Comparison of ENCODE assay signal across 16 cellular contexts in the genomic region with DNA sequence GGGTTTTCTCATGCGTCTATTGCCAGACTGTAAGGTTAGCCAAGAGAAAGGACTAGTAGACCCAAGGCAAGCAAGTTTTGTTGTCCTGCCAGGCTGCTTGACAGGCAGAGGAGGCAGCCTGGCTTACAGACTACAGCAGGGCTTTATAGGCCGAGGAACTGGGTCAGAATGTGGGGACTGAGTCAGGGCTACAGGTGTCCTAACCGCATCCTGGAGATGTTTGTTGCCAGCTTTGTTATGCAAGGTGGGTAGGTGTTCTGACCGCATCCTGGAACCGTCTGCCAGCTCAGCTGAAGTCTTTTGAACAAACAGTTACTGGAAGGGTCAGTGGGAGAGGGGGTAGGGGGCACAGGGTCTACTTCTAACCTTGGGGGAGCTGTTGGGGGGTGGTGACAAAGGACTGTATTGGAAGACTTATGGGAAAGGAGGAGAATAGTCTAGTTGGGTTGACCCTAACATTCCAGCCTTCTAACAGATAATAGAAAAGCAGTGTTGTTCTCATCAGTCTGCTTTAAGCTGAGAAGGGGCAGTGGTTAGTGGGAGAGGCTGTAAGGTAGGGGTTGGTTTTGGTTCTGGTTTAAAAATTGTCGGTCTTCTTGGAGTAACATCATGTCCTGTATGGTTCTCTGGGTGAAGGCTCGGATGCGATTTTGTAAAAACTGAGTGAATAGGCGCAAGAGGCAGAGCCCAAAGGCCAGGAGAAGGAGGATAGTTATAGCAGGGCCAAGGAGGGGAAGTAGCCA.
DNase-seq lines count a peak whose midpoint lies in the region; ATAC-seq and TF ChIP-seq lines count a peak whose summit lies in the region.
"Had no signal": no experiment of that assay in that cellular context is flagged by ENCODE, and none has a peak within 500 bp of the region (broad histone marks: within the 10 kb centered on the region; RNA-seq: fewer than 3 reads in every experiment).

No MANE protein-coding gene starts in this region.

- no peaks in the 10 kb centered on the region for H3K27me3 Mint-ChIP-seq in CD8-positive, alpha-beta T cell (ENCODE audit: low read depth)
- H3K27me3 Mint-ChIP-seq in GM23338 (ENCODE audit: insufficient read depth, low read depth, poor library complexity): peaks cover 6% of the 10 kb centered on the region
- no peaks in the 10 kb centered on the region for H3K27me3 Mint-ChIP-seq in activated CD8-positive, alpha-beta T cell treated with anti-CD3 and anti-CD28 coated beads for 36 hours
- H3K27me3 Mint-ChIP-seq: naive thymus-derived CD4-positive, alpha-beta T cell had no signal

- intact Hi-C loops in CD8-positive, alpha-beta T cell (cut with DNase I, micrococcal nuclease): no loop called here
- intact Hi-C loops in activated CD8-positive, alpha-beta T cell treated with anti-CD3 and anti-CD28 coated beads for 36 hours (cut with micrococcal nuclease): no loop called here

- peak overlapping the region; percentile 36 for H3K4me3 Mint-ChIP-seq in CD8-positive, alpha-beta T cell
- no peak overlapping the region for H3K4me3 Mint-ChIP-seq in GM23338
- H3K4me3 Mint-ChIP-seq in activated CD8-positive, alpha-beta T cell treated with anti-CD3 and anti-CD28 coated beads for 36 hours: peak overlapping the region; percentile 19
- H3K4me3 Mint-ChIP-seq: CD14-positive monocyte; naive thymus-derived CD4-positive, alpha-beta T cell had no signal

- H3K4me2 ChIP-seq in GM23338: no peak overlapping the region

- POLR2A ChIA-PET in CD8-positive, alpha-beta T cell (lab: Charles Lee): interaction anchor here (0.8 kb wide), 1 partner anchor 8 kb away, joined by 3 read pairs; no protein-coding TSS in a partner anchor
- POLR2A ChIA-PET in activated CD8-positive, alpha-beta T cell treated with anti-CD3 and anti-CD28 coated beads for 36 hours (lab: Charles Lee): no interaction called here

- TF ChIP-seq CTCF in CD8-positive, alpha-beta T cell (IDR thresholded peaks at IDR 0.05): no peak
- TF ChIP-seq CTCF in GM23338 (conservative IDR thresholded peaks at IDR 0.05; ENCODE audit: low read depth in 2 of 2): no peak
- no peak for TF ChIP-seq CTCF in activated CD8-positive, alpha-beta T cell treated with anti-CD3 and anti-CD28 coated beads for 36 hours (IDR thresholded peaks at IDR 0.05)

- no peaks in the 10 kb centered on the region for H3K27me3 ChIP-seq in CD8-positive, alpha-beta T cell (ENCODE audit: insufficient read depth, low read length)
- H3K27me3 ChIP-seq in GM23338 (ENCODE audit: insufficient read depth): no peaks in the 10 kb centered on the region
- H3K27me3 ChIP-seq: right lobe of liver, SJSA1 had no signal

- no peaks in the 10 kb centered on the region for H3K36me3 Mint-ChIP-seq in CD8-positive, alpha-beta T cell
- H3K36me3 Mint-ChIP-seq in GM23338 (ENCODE audit: low read depth): no peaks in the 10 kb centered on the region; the same call in 2 of the 3 replicates
- H3K36me3 Mint-ChIP-seq in activated CD8-positive, alpha-beta T cell treated with anti-CD3 and anti-CD28 coated beads for 36 hours (ENCODE audit: low read depth): no peaks in the 10 kb centered on the region
- H3K36me3 Mint-ChIP-seq: CD14-positive monocyte; naive thymus-derived CD4-positive, alpha-beta T cell had no signal

- no peaks in the 10 kb centered on the region for H4K20me1 ChIP-seq in GM23338 (replicated peaks; ENCODE audit: insufficient read depth)

- CTCF ChIA-PET in CD8-positive, alpha-beta T cell (lab: Charles Lee): no interaction called here
- CTCF ChIA-PET in activated CD8-positive, alpha-beta T cell treated with anti-CD3 and anti-CD28 coated beads for 36 hours (lab: Charles Lee): no interaction called here

- H3K79me2 ChIP-seq in GM23338 (replicated peaks; ENCODE audit: insufficient read depth): no peaks in the 10 kb centered on the region

- H3K27ac ChIP-seq in CD8-positive, alpha-beta T cell (ENCODE audit: low read depth, low read length): no peak overlapping the region
- H3K27ac ChIP-seq in GM23338 (ENCODE audit: low read depth): no peak overlapping the region
- H3K27ac ChIP-seq: left ventricle myocardium inferior, right lobe of liver, SJSA1 had no signal

- no peak overlapping the region for H3K4me3 ChIP-seq in CD8-positive, alpha-beta T cell (ENCODE audit: low read depth, low read length)
- H3K4me3 ChIP-seq in GM23338: no peak overlapping the region
- H3K4me3 ChIP-seq: left ventricle myocardium inferior, right lobe of liver, SJSA1 had no signal

- H3K9me2 ChIP-seq in GM23338 (ENCODE audit: insufficient read depth): peaks cover 12% of the 10 kb centered on the region; the same call in 1 of the 2 replicates

- H3K4me1 ChIP-seq in CD8-positive, alpha-beta T cell (ENCODE audit: insufficient read depth, low read length): no peaks in the 10 kb centered on the region
- H3K4me1 ChIP-seq in GM23338 (ENCODE audit: insufficient read depth): peaks cover 8% of the 10 kb centered on the region; the same call in 1 of the 2 replicates
- H3K4me1 ChIP-seq: left ventricle myocardium inferior, right lobe of liver, SJSA1 had no signal

- peak; percentile 70 for ATAC-seq in CD8-positive, alpha-beta T cell
- ATAC-seq in GM23338: peak; percentile 90
- ATAC-seq in activated CD8-positive, alpha-beta T cell treated with anti-CD3 and anti-CD28 coated beads for 36 hours: peak; percentile 77
- ATAC-seq: HCT116; naive thymus-derived CD4-positive, alpha-beta T cell had no signal

- H3K9me3 Mint-ChIP-seq in CD8-positive, alpha-beta T cell: peaks cover 18% of the 10 kb centered on the region
- H3K9me3 Mint-ChIP-seq in GM23338: no peaks in the 10 kb centered on the region; the same call in none of the 3 replicates
- H3K9me3 Mint-ChIP-seq in activated CD8-positive, alpha-beta T cell treated with anti-CD3 and anti-CD28 coated beads for 36 hours: peaks cover 10% of the 10 kb centered on the region

- H3K4me1 Mint-ChIP-seq in CD8-positive, alpha-beta T cell (ENCODE audit: low read depth): no peaks in the 10 kb centered on the region
- peaks cover 10% of the 10 kb centered on the region for H3K4me1 Mint-ChIP-seq in GM23338
- H3K4me1 Mint-ChIP-seq in activated CD8-positive, alpha-beta T cell treated with anti-CD3 and anti-CD28 coated beads for 36 hours (ENCODE audit: low read depth): no peaks in the 10 kb centered on the region
- H3K4me1 Mint-ChIP-seq: CD14-positive monocyte had no signal

- H3K36me3 ChIP-seq in CD8-positive, alpha-beta T cell (ENCODE audit: insufficient read depth, low read length): no peaks in the 10 kb centered on the region
- no peaks in the 10 kb centered on the region for H3K36me3 ChIP-seq in GM23338 (ENCODE audit: insufficient read depth)
- H3K36me3 ChIP-seq: left ventricle myocardium inferior, right lobe of liver, SJSA1 had no signal

- peak in 3 of 7 experiments; percentile 21 to 57 (median 25) for DNase-seq in CD8-positive, alpha-beta T cell
- peak; percentile 52 for DNase-seq in GM23338 (ENCODE audit: low spot score)
- peak; percentile 34 for DNase-seq in activated CD8-positive, alpha-beta T cell treated with anti-CD3 and anti-CD28 coated beads for 36 hours
- DNase-seq in iPS DF 19.7 (ENCODE audit: low read depth, low spot score): peak; percentile 52
- no peak for DNase-seq in NCI-H526 (lab: John Stamatoyannopoulos, UW)
- no peak for DNase-seq in putamen (ENCODE audit: low spot score)
- no peak for DNase-seq in cerebellar nuclear complex (lab: John Stamatoyannopoulos, UW)
- no peak for DNase-seq in NCI-H2107 (lab: John Stamatoyannopoulos, UW)
- DNase-seq: head of caudate nucleus; left ventricle myocardium inferior; naive thymus-derived CD4-positive, alpha-beta T cell; NCI-H2081; right lobe of liver had no signal

- no peaks in the 10 kb centered on the region for H3F3A ChIP-seq in GM23338 (replicated peaks; ENCODE audit: low read depth)

- H3K9me3 ChIP-seq in CD8-positive, alpha-beta T cell (ENCODE audit: low read length): no peaks in the 10 kb centered on the region
- H3K9me3 ChIP-seq: left ventricle myocardium inferior, right lobe of liver, SJSA1 had no signal

- peak overlapping the region; percentile 84 for H3K27ac Mint-ChIP-seq in CD8-positive, alpha-beta T cell
- no peak overlapping the region for H3K27ac Mint-ChIP-seq in GM23338
- peak overlapping the region; percentile 59 for H3K27ac Mint-ChIP-seq in activated CD8-positive, alpha-beta T cell treated with anti-CD3 and anti-CD28 coated beads for 36 hours
- H3K27ac Mint-ChIP-seq: CD14-positive monocyte had no signal

- no peak overlapping the region for H2AFZ ChIP-seq in GM23338

TF ChIP-seq in GM23338, 12 proteins besides CTCF, POLR2A, EP300 and RAD21 (continues in another document):
- TF ChIP-seq CREB1 (CRISPR knock-in tag; IDR thresholded peaks at IDR 0.05; ENCODE audit: low read depth) (0 out of 2 replicates have a peak, but pooled peaks have one; percentile 4), ZNF331 (CRISPR knock-in tag; IDR thresholded peaks at IDR 0.05; ENCODE audit: low read depth) (no peak)

Comparison
In these comparisons a context has a peak if more than half of its experiments do, and no peak if none do; other contexts are left out.
1. DNase-seq: peak in GM23338 (single experiment), activated CD8-positive, alpha-beta T cell treated with anti-CD3 and anti-CD28 coated beads for 36 hours (single experiment) and iPS DF 19.7 (single experiment); none in NCI-H526 (0 of 2), putamen (single experiment), cerebellar nuclear complex (0 of 2) and NCI-H2107 (single experiment).
2. Peak in every context shown above with its lines, with median percentiles within 50 percentile points of each other: ATAC-seq.